In genomic region chr2:174039551-174040416, GRCh38 we compare ENCODE assay signal across 8 cellular contexts.
DNase-seq lines count a peak whose midpoint lies in the region; ATAC-seq lines count a peak whose summit lies in the region.

No MANE protein-coding gene starts in this region.

- peaks cover 9% of the 10 kb centered on the region for H3K4me1 Mint-ChIP-seq in central memory CD8-positive, alpha-beta T cell

- in situ Hi-C loops in ACHN (cut with HindIII; ENCODE audit: low pct_ligation_motif_present, low pct_unique_long_range_greater_than_20kb, low sequenced_read_pairs), result no loop called here

- H3K27ac Mint-ChIP-seq in central memory CD8-positive, alpha-beta T cell (ENCODE audit: low read depth), result peak overlapping the region; percentile 85

- peak overlapping the region; percentile 37 for H3K4me3 Mint-ChIP-seq in central memory CD8-positive, alpha-beta T cell

- H3K9me3 Mint-ChIP-seq in central memory CD8-positive, alpha-beta T cell, result no peaks in the 10 kb centered on the region

- peaks cover 3% of the 10 kb centered on the region for H3K36me3 Mint-ChIP-seq in central memory CD8-positive, alpha-beta T cell (ENCODE audit: insufficient read depth)

- peaks cover 20% of the 10 kb centered on the region for H3K27me3 Mint-ChIP-seq in central memory CD8-positive, alpha-beta T cell

- DNase-seq in ACHN, result peak; percentile 98
- DNase-seq in NCI-H2171 treated with DMSO at 0.1 percent for 48 hours (lab: John Stamatoyannopoulos, UW), result peak; percentile 51
- DNase-seq in activated CD4-positive, CD25-positive, alpha-beta regulatory T cell (lab: John Stamatoyannopoulos, UW), result peak; percentile 53 to 73 (median 58)
- DNase-seq in central memory CD8-positive, alpha-beta T cell (ENCODE audit: low spot score in 2 of 2), result peak; percentile 63
- peak; percentile 92 for DNase-seq in kidney glomerular epithelial cell (lab: John Stamatoyannopoulos, UW)
- peak; percentile 45 to 79 (median 74) for DNase-seq in stimulated activated CD4-positive, alpha-beta T cell treated with anti-CD3 and anti-CD28 coated beads, Interleukin-1b, Interleukin-23, amount 100 ng/mL, for 24 hours (ENCODE audit: low read depth in 4 of 4, low spot score in 1 of 4)

- peak; percentile 87 for ATAC-seq in GM18858 (IDR thresholded peaks at IDR 0.05; ENCODE audit: unreplicated experiment)
- ATAC-seq in HG03064 (IDR thresholded peaks at IDR 0.05; ENCODE audit: low read depth, unreplicated experiment), result peak; percentile 90
- peak; percentile 94 for ATAC-seq in central memory CD8-positive, alpha-beta T cell (replicated peaks; ENCODE audit: extremely low read depth, poor library complexity, severe bottlenecking)

Comparison
In these comparisons a context has a peak if more than half of its experiments do, and no peak if none do; other contexts are left out.
1. Peak in every context shown above with its lines: DNase-seq and ATAC-seq.